ENCODE assay signal across 1 cellular context in genomic region chrX:134634691-134635090, GRCh38.
TF ChIP-seq lines count a peak whose summit lies in the region.

No MANE protein-coding gene starts in this region.

TF ChIP-seq in K562, 482 proteins besides CTCF, POLR2A, EP300 and RAD21 (continued from another document):
- TF ChIP-seq RERE (CRISPR knock-in tag; IDR thresholded peaks at IDR 0.05; ENCODE audit: borderline replicate concordance) = no peak
- TF ChIP-seq ZNF785 (CRISPR knock-in tag; IDR thresholded peaks at IDR 0.05) = no peak
